In the genomic region with DNA sequence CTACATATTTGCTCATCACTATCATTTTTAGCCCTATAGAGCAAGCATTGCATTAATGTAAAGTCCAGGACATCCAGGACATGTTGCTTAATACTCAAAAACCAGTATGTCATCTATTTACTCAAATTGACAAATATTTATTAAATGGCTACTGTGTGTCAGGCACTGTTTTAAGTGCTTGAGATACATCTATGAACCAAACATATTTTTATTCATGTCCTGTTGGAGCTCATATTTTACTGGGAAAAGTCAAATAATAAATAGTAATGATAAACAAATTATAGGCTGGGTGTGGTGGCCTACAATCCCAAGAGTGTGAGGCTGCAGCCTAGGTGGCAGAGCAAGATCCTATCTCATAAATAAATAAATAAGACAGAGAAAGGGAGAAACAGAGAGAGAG, we compare ENCODE assay signal across 24 cellular contexts.
"Had no signal": no experiment of that assay in that cellular context is flagged by ENCODE, and none has a peak within 500 bp of the region (broad histone marks: within the 10 kb centered on the region; RNA-seq: fewer than 3 reads in every experiment).

No MANE protein-coding gene starts in this region.

- H3K79me2 ChIP-seq: parathyroid adenoma had no signal

- H3K4me3 ChIP-seq: neural progenitor cell, ovary, psoas muscle, right lobe of liver, sigmoid colon, stomach, testis, tibial artery, transverse colon, upper lobe of right lung, uterus had no signal

- H3K9ac ChIP-seq: neural progenitor cell, parathyroid adenoma had no signal

- H3K27ac ChIP-seq: neural progenitor cell, ovary, parathyroid adenoma, psoas muscle, right lobe of liver, sigmoid colon, stomach, testis, tibial artery, transverse colon, upper lobe of right lung, uterus had no signal

- H3K4me2 ChIP-seq: neural progenitor cell had no signal

- H3K36me3 ChIP-seq: neural progenitor cell, ovary, right lobe of liver, sigmoid colon, stomach, tibial artery, transverse colon, upper lobe of right lung, uterus had no signal

- H2AFZ ChIP-seq: neural progenitor cell, parathyroid adenoma had no signal

- DNase-seq: natural killer cell; occipital lobe; ovary; posterior cingulate gyrus; psoas muscle; right cardiac atrium; right lobe of liver; sigmoid colon; small intestine; stimulated activated CD4-positive, alpha-beta T cell treated with anti-CD3 and anti-CD28 coated beads, Interleukin-15, amount 100 ng/mL, for 24 hours; stimulated activated CD4-positive, alpha-beta T cell treated with anti-CD3 and anti-CD28 coated beads, Interleukin-2, amount 100 ng/mL, for 24 hours; stimulated activated CD4-positive, alpha-beta T cell treated with anti-CD3 and anti-CD28 coated beads, Interleukin-2, amount 100 ng/mL, for 48 hours; stimulated activated CD4-positive, alpha-beta T cell treated with anti-CD3 and anti-CD28 coated beads, Interleukin-4, amount 100 ng/mL, for 24 hours; stimulated activated naive B cell treated with anti-CD40 and anti-IgM and Interleukin-4, amounts not matched to agents 10 μg/mL and 1 μg/mL and 100 μg/mL, for 72 hours; stimulated activated naive CD4-positive, alpha-beta T cell treated with Interleukin-2 at 50 U/mL for 16 hours; stomach; testis; tibial artery; transverse colon; upper lobe of right lung; uterus had no signal

- H3K9me3 ChIP-seq: ovary, psoas muscle, sigmoid colon, stomach, testis, tibial artery, transverse colon, upper lobe of right lung, uterus had no signal

- H3K4me1 ChIP-seq: neural progenitor cell, parathyroid adenoma, right lobe of liver, stomach, testis, transverse colon, uterus had no signal

- ATAC-seq: natural killer cell; psoas muscle; right cardiac atrium; right lobe of liver; stimulated activated effector memory CD8-positive, alpha-beta T cell treated with anti-CD3 and anti-CD28 coated beads, Interleukin-12 subunit alpha, Interleukin-12 subunit beta, amount 100 ng/mL, for 72 hours; stimulated activated naive B cell treated with anti-CD40 and anti-IgM and Interleukin-4, amounts not matched to agents 10 μg/mL and 1 μg/mL and 100 μg/mL, for 72 hours; upper lobe of right lung had no signal

- H3K27me3 ChIP-seq: neural progenitor cell, ovary, right lobe of liver, sigmoid colon, stomach, testis, tibial artery, transverse colon, upper lobe of right lung, uterus had no signal
